In the genomic region with DNA sequence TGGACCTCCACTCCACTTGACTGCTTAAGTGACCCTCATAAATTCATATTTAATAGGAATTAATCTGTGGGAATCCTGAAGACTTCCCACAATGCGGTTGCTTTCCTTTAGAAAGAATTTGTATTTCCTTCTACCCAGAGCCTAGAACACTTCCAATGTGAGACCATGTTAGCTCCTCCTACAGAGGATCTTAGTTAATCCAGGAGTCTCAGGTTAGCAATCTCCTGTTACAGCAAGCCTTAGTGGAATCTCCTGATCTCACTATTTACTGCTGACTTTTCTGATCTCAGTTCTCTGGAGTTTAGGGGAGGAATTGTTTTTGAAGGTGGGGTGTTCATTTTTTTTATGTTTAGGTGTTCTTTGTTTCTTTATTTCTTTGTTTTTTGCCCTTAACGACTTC, we compare ENCODE assay signal across 32 cellular contexts.
"Had no signal": no experiment of that assay in that cellular context is flagged by ENCODE, and none has a peak within 500 bp of the region (broad histone marks: within the 10 kb centered on the region; RNA-seq: fewer than 3 reads in every experiment).

No MANE protein-coding gene starts in this region.

- H3K4me2 ChIP-seq: SK-N-SH had no signal

- H3K9ac ChIP-seq: SK-N-SH had no signal

- H3K9me3 Mint-ChIP-seq: activated CD4-positive, alpha-beta T cell treated with anti-CD3 and anti-CD28 coated beads, Interleukin-2, amount 10 ng/mL, durations not matched to agents 24 days and 14 days; activated T-cell treated with anti-CD3 and anti-CD28 coated beads, Interleukin-2, amount 50 U/mL, for 4 hours had no signal

- H3K4me3 Mint-ChIP-seq: activated CD4-positive, alpha-beta T cell treated with anti-CD3 and anti-CD28 coated beads, Interleukin-2, amount 10 ng/mL, durations not matched to agents 24 days and 14 days; activated naive CD4-positive, alpha-beta T cell treated with anti-CD3 and anti-CD28 coated beads, Interleukin-2, amount 10 ng/mL, durations not matched to agents 7 days and 5 days; activated naive CD8-positive, alpha-beta T cell; activated naive CD8-positive, alpha-beta T cell treated with anti-CD3 and anti-CD28 coated beads, Interleukin-2, amount 50 U/mL, for 24 hours; activated T-cell treated with anti-CD3 and anti-CD28 coated beads, Interleukin-2, amount 50 U/mL, for 4 hours; activated T-helper 1 cell treated with anti-CD3 and anti-CD28 coated beads, Interleukin-12 subunit alpha, Interleukin-12 subunit beta, Interleukin-2, Interleukin-4 antibody, amounts not matched to agents 30 ng/mL and 10 ng/mL and 1 ng/mL, durations not matched to agents 14 hours and 24 hours and 36 hours; T-helper 17 cell had no signal

- H3K27ac Mint-ChIP-seq: activated CD4-positive, alpha-beta T cell treated with anti-CD3 and anti-CD28 coated beads, Interleukin-2, amount 10 ng/mL, durations not matched to agents 24 days and 14 days; activated naive CD4-positive, alpha-beta T cell treated with anti-CD3 and anti-CD28 coated beads, Interleukin-2, amount 10 ng/mL, durations not matched to agents 7 days and 5 days; activated naive CD8-positive, alpha-beta T cell; activated naive CD8-positive, alpha-beta T cell treated with anti-CD3 and anti-CD28 coated beads, Interleukin-2, amount 50 U/mL, for 24 hours; activated T-helper 1 cell treated with anti-CD3 and anti-CD28 coated beads, Interleukin-12 subunit alpha, Interleukin-12 subunit beta, Interleukin-2, Interleukin-4 antibody, amounts not matched to agents 30 ng/mL and 10 ng/mL and 1 ng/mL, durations not matched to agents 14 hours and 24 hours and 36 hours; T-helper 17 cell had no signal

- H3K9me3 ChIP-seq: Peyer's patch, SJSA1, SK-N-SH had no signal

- H3K36me3 Mint-ChIP-seq: activated naive CD4-positive, alpha-beta T cell treated with anti-CD3 and anti-CD28 coated beads, Interleukin-2, amount 10 ng/mL, durations not matched to agents 7 days and 5 days; activated naive CD8-positive, alpha-beta T cell had no signal

- H3K4me1 ChIP-seq: Peyer's patch had no signal

- H3K4me1 Mint-ChIP-seq: activated CD4-positive, alpha-beta T cell treated with anti-CD3 and anti-CD28 coated beads, Interleukin-2, amount 10 ng/mL, durations not matched to agents 24 days and 14 days; activated naive CD4-positive, alpha-beta T cell treated with anti-CD3 and anti-CD28 coated beads, Interleukin-2, amount 10 ng/mL, durations not matched to agents 7 days and 5 days; activated naive CD8-positive, alpha-beta T cell treated with anti-CD3 and anti-CD28 coated beads, Interleukin-2, amount 50 U/mL, for 24 hours; T-helper 17 cell had no signal

- H3K27me3 ChIP-seq: brain microvascular endothelial cell, Peyer's patch, SJSA1 had no signal

- H3K27me3 Mint-ChIP-seq: activated CD4-positive, alpha-beta T cell treated with anti-CD3 and anti-CD28 coated beads, Interleukin-2, amount 10 ng/mL, durations not matched to agents 24 days and 14 days; activated naive CD4-positive, alpha-beta T cell treated with anti-CD3 and anti-CD28 coated beads, Interleukin-2, amount 10 ng/mL, durations not matched to agents 7 days and 5 days; activated naive CD8-positive, alpha-beta T cell; activated naive CD8-positive, alpha-beta T cell treated with anti-CD3 and anti-CD28 coated beads, Interleukin-2, amount 50 U/mL, for 24 hours; T-helper 17 cell had no signal

- H3K4me3 ChIP-seq: Peyer's patch, SJSA1 had no signal

- H3K27ac ChIP-seq: brain microvascular endothelial cell, Peyer's patch, SJSA1, WERI-Rb-1 had no signal

- DNase-seq: activated CD4-positive, alpha-beta T cell treated with anti-CD3 and anti-CD28 coated beads, Interleukin-2, amount 10 ng/mL, durations not matched to agents 24 days and 14 days; activated CD4-positive, alpha-beta T cell treated with anti-CD3 and anti-CD28 coated beads, Interleukin-2, amount 50 U/mL, for 4 hours; activated CD8-positive, alpha-beta memory T cell treated with anti-CD3 and anti-CD28 coated beads, Interleukin-2, amount 50 U/mL, for 4 hours; activated naive CD4-positive, alpha-beta T cell treated with anti-CD3 and anti-CD28 coated beads, Interleukin-2, amount 10 ng/mL, durations not matched to agents 7 days and 5 days; activated naive CD8-positive, alpha-beta T cell treated with anti-CD3 and anti-CD28 coated beads, Interleukin-2, amount 50 U/mL, for 24 hours; activated T-cell treated with anti-CD3 and anti-CD28 coated beads for 4 hours; activated T-cell treated with anti-CD3 and anti-CD28 coated beads, Interleukin-2, amount 50 U/mL, for 4 hours; amniotic stem cell; aorta; brain microvascular endothelial cell; NCI-H1048; NCI-H1105 treated with DMSO at 0.1 percent for 48 hours; NCI-H1436; NCI-H1694; NCI-H1930; NCI-H2081 treated with DMSO at 0.1 percent for 48 hours; NCI-H2171; NCI-H510A; NCI-H526; NCI-H748 treated with DMSO at 0.1 percent for 48 hours; NK-92 treated with Interleukin-12 subunit alpha and Interleukin-12 subunit beta, amount 100 ng/mL, for 24 hours; PC-3; Peyer's patch; RPMI8226; SHP77 treated with DMSO at 0.1 percent for 48 hours; SK-N-SH; T-helper 17 cell; T1000; WERI-Rb-1 had no signal

- H3K36me3 ChIP-seq: brain microvascular endothelial cell, Peyer's patch, SJSA1, WERI-Rb-1 had no signal
